Comparison of ENCODE assay signal across 8 cellular contexts in the genomic region with DNA sequence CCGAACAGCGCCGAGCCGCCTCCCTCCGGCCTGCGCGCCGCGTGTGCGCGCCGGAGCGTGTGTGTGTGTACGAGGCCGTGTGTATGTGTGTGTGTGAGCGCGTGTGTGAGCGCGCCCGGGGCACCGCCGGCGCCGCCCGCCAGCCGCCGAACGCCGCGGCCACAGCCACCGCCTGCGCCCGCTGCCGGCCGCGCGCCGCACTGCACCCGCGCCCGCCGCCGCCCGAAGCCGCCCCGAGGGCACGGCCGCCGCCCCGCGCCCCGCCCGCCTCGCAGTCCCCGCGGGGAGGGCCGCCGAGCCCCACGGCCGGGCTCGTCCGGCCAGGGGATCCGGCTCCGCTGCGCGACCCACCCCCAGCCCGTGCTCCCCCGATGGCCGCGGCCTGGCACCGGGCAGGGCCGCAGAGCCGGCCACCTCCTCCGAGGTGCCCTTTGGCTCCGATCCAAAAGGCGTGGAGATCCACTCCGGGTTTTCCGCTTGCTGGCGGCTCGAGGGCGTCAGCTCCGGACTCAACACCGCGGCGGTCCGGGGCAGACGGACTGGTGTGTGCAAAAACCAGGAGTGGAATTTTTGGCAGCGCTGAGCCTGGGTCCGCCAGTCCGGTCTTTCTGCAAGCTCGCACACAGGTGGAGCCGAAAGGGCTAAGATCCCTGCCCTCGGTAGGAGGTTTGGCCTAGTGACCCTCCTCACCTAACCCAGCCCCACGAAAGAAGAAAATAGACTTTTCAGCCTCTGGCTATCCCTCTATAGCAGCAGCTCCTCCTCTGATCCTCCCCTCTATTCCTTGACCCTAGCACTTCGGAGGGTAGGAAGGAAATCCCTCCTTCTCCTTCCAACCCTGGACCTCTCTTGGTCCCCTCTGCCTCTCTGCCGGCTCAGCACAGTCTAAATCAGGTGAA. TPM values are rescaled to one million over a fixed set of nuclear protein-coding genes. Genes with fewer than 3 reads are reported as not detected.
DNase-seq lines count a peak whose midpoint lies in the region; ATAC-seq and TF ChIP-seq lines count a peak whose summit lies in the region.

A gene with protein sequence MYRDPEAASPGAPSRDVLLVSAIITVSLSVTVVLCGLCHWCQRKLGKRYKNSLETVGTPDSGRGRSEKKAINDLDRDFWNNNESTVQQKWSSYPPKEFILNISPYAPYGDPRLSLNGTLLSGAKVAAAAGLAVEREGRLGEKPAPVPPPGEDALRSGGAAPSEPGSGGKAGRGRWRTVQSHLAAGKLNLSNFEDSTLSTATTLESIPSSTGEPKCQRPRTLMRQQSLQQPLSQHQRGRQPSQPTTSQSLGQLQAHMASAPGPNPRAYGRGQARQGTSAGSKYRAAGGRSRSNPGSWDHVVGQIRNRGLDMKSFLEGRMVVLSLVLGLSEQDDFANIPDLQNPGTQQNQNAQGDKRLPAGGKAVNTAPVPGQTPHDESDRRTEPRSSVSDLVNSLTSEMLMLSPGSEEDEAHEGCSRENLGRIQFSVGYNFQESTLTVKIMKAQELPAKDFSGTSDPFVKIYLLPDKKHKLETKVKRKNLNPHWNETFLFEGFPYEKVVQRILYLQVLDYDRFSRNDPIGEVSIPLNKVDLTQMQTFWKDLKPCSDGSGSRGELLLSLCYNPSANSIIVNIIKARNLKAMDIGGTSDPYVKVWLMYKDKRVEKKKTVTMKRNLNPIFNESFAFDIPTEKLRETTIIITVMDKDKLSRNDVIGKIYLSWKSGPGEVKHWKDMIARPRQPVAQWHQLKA (minus strand): TSS at position 47 of the 899 bp plus-strand sequence. CDS start 256 bp downstream, outside the sequence.

- H3K4me3 ChIP-seq in ACC112 (ENCODE audit: low read depth, low read length) (peak within 1 kb of the TSS; percentile 65), WERI-Rb-1 (ENCODE audit: low read depth, low read length) (peak within 1 kb of the TSS; percentile 58), mammary epithelial cell (replicated peaks in 1 of 3; ENCODE audit: insufficient read depth in 1 of 3, low read depth in 2 of 3, low read length in 3 of 3) (peak within 1 kb of the TSS; percentile 55 to 80 (median 58)), iPS-20b (ENCODE audit: low read length) (peak within 1 kb of the TSS; percentile 67), skeletal muscle tissue (ENCODE audit: low read length in 3 of 3) (peak within 1 kb of the TSS in 2 of 3 donors; percentile 49 to 67)

- no peaks in the 10 kb centered on the region for H4K20me1 ChIP-seq in mammary epithelial cell (ENCODE audit: insufficient read depth, low read length)

- CTCF ChIA-PET in mammary epithelial cell (lab: Charles Lee; ENCODE audit: low non-redundant PET): interaction anchor here (0.6 kb wide), 1 partner anchor 62 kb away, joined by 4 read pairs; no protein-coding TSS in a partner anchor

- ATAC-seq in GM18870 (IDR thresholded peaks at IDR 0.05; ENCODE audit: unreplicated experiment): peak; percentile 75
- ATAC-seq in HG03139 (IDR thresholded peaks at IDR 0.05; ENCODE audit: unreplicated experiment): peak; percentile 74

- in situ Hi-C loops in mammary epithelial cell (cut with MboI; ENCODE audit: low sequenced_read_pairs in 2 of 2): loop anchor here in 1 of 2 donors (5.0 kb wide), 1 partner anchor 36 kb away; no protein-coding TSS in a partner anchor

- no TSS peak for BruUV-seq in mammary epithelial cell (replicated peaks; lab: Mats Ljungman, UMichigan)

- H3K9me3 ChIP-seq in WERI-Rb-1 (ENCODE audit: severe bottlenecking) (no peaks in the 10 kb centered on the region), mammary epithelial cell (replicated peaks; ENCODE audit: insufficient read depth, low read length) (no peaks in the 10 kb centered on the region), iPS-20b (ENCODE audit: insufficient read depth, low read depth, low read length) (no peaks in the 10 kb centered on the region), skeletal muscle tissue (ENCODE audit: control insufficient read depth in 3 of 3, low read length in 3 of 3) (no peaks in the 10 kb centered on the region)

- H3K27ac ChIP-seq in ACC112 (ENCODE audit: low read depth, low read length) (no peak within 1 kb of the TSS), WERI-Rb-1 (peak within 1 kb of the TSS; percentile 97), mammary epithelial cell (ENCODE audit: insufficient read depth, low read depth, low read length) (no peak within 1 kb of the TSS), iPS-20b (ENCODE audit: low read length) (no peak within 1 kb of the TSS), skeletal muscle tissue (ENCODE audit: low read depth, low read length) (no peak within 1 kb of the TSS)

- intact Hi-C loops in mammary epithelial cell (cut with micrococcal nuclease): loop anchor here (1.0 to 5.0 kb wide), 4 partner anchors 22 to 104 kb away; no protein-coding TSS in a partner anchor

- no peaks in the 10 kb centered on the region for H3K36me3 ChIP-seq in ACC112 (ENCODE audit: insufficient read depth, low read length)
- H3K36me3 ChIP-seq in WERI-Rb-1: peaks cover 11% of the 10 kb centered on the region
- H3K36me3 ChIP-seq in mammary epithelial cell (ENCODE audit: insufficient read depth, low read length): no peaks in the 10 kb centered on the region
- H3K36me3 ChIP-seq in iPS-20b (ENCODE audit: insufficient read depth, low read depth, low read length): no peaks in the 10 kb centered on the region
- no peaks in the 10 kb centered on the region for H3K36me3 ChIP-seq in skeletal muscle tissue (ENCODE audit: control insufficient read depth in 3 of 3, insufficient read depth in 3 of 3, low read length in 3 of 3)

- DNase-seq in NCI-H2196 (lab: John Stamatoyannopoulos, UW; ENCODE audit: unreplicated experiment) (peak; percentile 98), WERI-Rb-1 (peak; percentile 97), mammary epithelial cell (peak; percentile 96)

- no peaks in the 10 kb centered on the region for H3K79me2 ChIP-seq in ACC112 (ENCODE audit: control insufficient read depth, insufficient read depth, low read length, unreplicated experiment)
- no peaks in the 10 kb centered on the region for H3K79me2 ChIP-seq in mammary epithelial cell (ENCODE audit: insufficient read depth, low read length)

- H3K4me2 ChIP-seq in mammary epithelial cell (ENCODE audit: insufficient read depth, low read depth, low read length): peak within 1 kb of the TSS; percentile 98

- TF ChIP-seq CTCF in WERI-Rb-1 (IDR thresholded peaks at IDR 0.05; ENCODE audit: low read depth, low read length): peak; percentile 25; the same call in 1 of the 2 replicates
- TF ChIP-seq CTCF in mammary epithelial cell (conservative IDR thresholded peaks at IDR 0.05 in 1 of 2, IDR thresholded peaks at IDR 0.05 in 1 of 2; ENCODE audit: extremely low read depth in 1 of 2, insufficient read depth in 1 of 2, low read depth in 1 of 2, low read length in 2 of 2): peak; percentile 5 to 21

- H3K9ac ChIP-seq in mammary epithelial cell (ENCODE audit: insufficient read depth, low read length) (peak within 1 kb of the TSS; percentile 36), iPS-20b (ENCODE audit: low read depth, low read length) (no peak within 1 kb of the TSS; the same call in 1 of the 2 replicates), skeletal muscle tissue (ENCODE audit: low read depth in 1 of 3, low read length in 3 of 3) (peak within 1 kb of the TSS in 2 of 3 donors; percentile 50 to 75)

- H3K4me1 ChIP-seq in ACC112 (ENCODE audit: control insufficient read depth, insufficient read depth, low read length, unreplicated experiment): no peaks in the 10 kb centered on the region
- peaks cover 8% of the 10 kb centered on the region for H3K4me1 ChIP-seq in mammary epithelial cell (ENCODE audit: insufficient read depth, low read length)
- H3K4me1 ChIP-seq in iPS-20b (ENCODE audit: insufficient read depth, low read length): peaks cover 15% of the 10 kb centered on the region; the same call in 1 of the 2 replicates
- H3K4me1 ChIP-seq in skeletal muscle tissue (ENCODE audit: control insufficient read depth in 3 of 3, insufficient read depth in 3 of 3, low read length in 3 of 3): peaks cover 4 to 13% (median 12%) of the 10 kb centered on the region in 3 donors

- H2AFZ ChIP-seq in ACC112 (ENCODE audit: low read length, unreplicated experiment) (peak within 1 kb of the TSS; percentile 16), mammary epithelial cell (ENCODE audit: low read depth, low read length) (peak within 1 kb of the TSS; percentile 85)

- peaks cover 29% of the 10 kb centered on the region for H3K27me3 ChIP-seq in ACC112 (ENCODE audit: insufficient read depth, low read length)
- no peaks in the 10 kb centered on the region for H3K27me3 ChIP-seq in WERI-Rb-1 (ENCODE audit: insufficient read depth, low read depth, severe bottlenecking)
- H3K27me3 ChIP-seq in mammary epithelial cell (ENCODE audit: insufficient read depth, low read length): peaks cover 12% of the 10 kb centered on the region
- peaks cover 68% of the 10 kb centered on the region for H3K27me3 ChIP-seq in iPS-20b (ENCODE audit: insufficient read depth, low read length)
- peaks cover 8 to 18% (median 8%) of the 10 kb centered on the region in 3 donors for H3K27me3 ChIP-seq in skeletal muscle tissue (ENCODE audit: control insufficient read depth in 3 of 3, insufficient read depth in 3 of 3, low read length in 3 of 3)

- dilution Hi-C loops in mammary epithelial cell (cut with HindIII; ENCODE audit: low sequenced_read_pairs): no loop called here

- 6% methylated on average over 10 of the region's 96 CpGs for WGBS in mammary epithelial cell (ENCODE audit: low coverage, missing lambda C conversion rate)

RNA-seq across cellular contexts. Expression of the gene that starts here (rescaled TPM):
- total RNA-seq in mammary epithelial cell (10 to 100 TPM in 1 of 2 donors, 1 to 10 TPM in 1; 4.7 to 17.7 TPM), skeletal muscle tissue (1.6 TPM)
- 6.9 TPM for polyA plus RNA-seq in mammary epithelial cell
- polyA minus RNA-seq in mammary epithelial cell: 21.2 TPM
